31 cellular contexts compared by ENCODE assay signal in genomic region chr1:18147672-18148071, GRCh38.
DNase-seq lines count a peak whose midpoint lies in the region; TF ChIP-seq lines count a peak whose summit lies in the region.
"Had no signal": no experiment of that assay in that cellular context is flagged by ENCODE, and none has a peak within 500 bp of the region (broad histone marks: within the 10 kb centered on the region; RNA-seq: fewer than 3 reads in every experiment).

No MANE protein-coding gene starts in this region.

- H3K9me3 ChIP-seq in HEK293 (ENCODE audit: control insufficient read depth, insufficient read depth, low read depth, low read length), result no peaks in the 10 kb centered on the region
- H3K9me3 ChIP-seq: A549; BE2C; BLaER1; BLaER1 treated with 17β-estradiol and CSF1 and Interleukin-3, amounts not matched to agents 10 nM and 100 nM; Caco-2 had no signal

- DNase-seq in NCI-H1694 (lab: John Stamatoyannopoulos, UW) (peak; percentile 18), NCI-H1694 treated with DMSO at 0.1 percent for 48 hours (lab: John Stamatoyannopoulos, UW) (no peak), NCI-H2171 treated with DMSO at 0.1 percent for 48 hours (lab: John Stamatoyannopoulos, UW) (peak; percentile 22), NCI-H2171 (lab: John Stamatoyannopoulos, UW) (no peak), iPS-NIHi11 (ENCODE audit: low spot score) (no peak)
- DNase-seq: 8988T; ACHN; AML-193; BE2C; C1 segment of cervical spinal cord; Caco-2; Calu3; CD4-positive, alpha-beta memory T cell; CD4-positive, alpha-beta T cell; CD4-positive, CD25-positive, alpha-beta regulatory T cell; CD8-positive, alpha-beta memory T cell; CD8-positive, alpha-beta T cell; COR-L47; DMS 273 treated with DMSO at 0.1 percent for 48 hours; DMS153; DMS53; DMS79; DMS79 treated with DMSO at 0.1 percent for 48 hours; DND-41; EL had no signal

- POLR2A ChIA-PET in HEK293 (lab: Yijun Ruan, JAX), result interaction anchor here (0.6 kb wide), 1 partner anchor 8 kb away, joined by 3 read pairs; no protein-coding TSS in a partner anchor

- no peaks in the 10 kb centered on the region for H3K36me3 ChIP-seq in HEK293 (ENCODE audit: control insufficient read depth in 2 of 2, insufficient read depth in 1 of 2, low read length in 2 of 2)
- H3K36me3 ChIP-seq: BE2C; BLaER1; BLaER1 treated with 17β-estradiol and CSF1 and Interleukin-3, amounts not matched to agents 10 nM and 100 nM had no signal

- no peak for TF ChIP-seq CTCF in HEK293 (tag by site-specific recombination; IDR thresholded peaks at IDR 0.05)

- CTCF ChIA-PET in HEK293 (lab: Yijun Ruan, JAX), result interaction anchor here (0.6 kb wide), 1 partner anchor 1352 kb away, joined by 5 read pairs; no protein-coding TSS in a partner anchor

- no peak overlapping the region for H3K27ac ChIP-seq in HEK293 (ENCODE audit: extremely low read depth, low read depth, low read length)
- H3K27ac ChIP-seq: 22Rv1; A549; BLaER1; BLaER1 treated with 17β-estradiol and CSF1 and Interleukin-3, amounts not matched to agents 10 nM and 100 nM; C4-2B had no signal

- H3K4me1 ChIP-seq in HEK293 (ENCODE audit: control insufficient read depth, insufficient read depth, low read length), result no peaks in the 10 kb centered on the region
- H3K4me1 ChIP-seq: BLaER1; BLaER1 treated with 17β-estradiol and CSF1 and Interleukin-3, amounts not matched to agents 10 nM and 100 nM; Caco-2 had no signal

- no peak overlapping the region for H3K4me3 ChIP-seq in HEK293 (ENCODE audit: low read depth, low read length)
- H3K4me3 ChIP-seq: A549; BLaER1; BLaER1 treated with 17β-estradiol and CSF1 and Interleukin-3, amounts not matched to agents 10 nM and 100 nM had no signal

TF ChIP-seq in HEK293, 187 proteins besides CTCF, POLR2A, EP300 and RAD21:
- peak; percentile 83 for TF ChIP-seq ZFHX2 (tag by site-specific recombination; conservative IDR thresholded peaks at IDR 0.05)
- no peak for TF ChIP-seq ZSCAN16 (tag by site-specific recombination; IDR thresholded peaks at IDR 0.05)
- TF ChIP-seq EGR2 (tag by site-specific recombination; IDR thresholded peaks at IDR 0.05; ENCODE audit: low read depth), result peak; percentile 75
TF ChIP-seq in HEK293: peak in this region for 2.

Comparison
In these comparisons a context has a peak if more than half of its experiments do, and no peak if none do; other contexts are left out.
1. DNase-seq: peak in NCI-H1694 (single experiment) and NCI-H2171 treated with DMSO at 0.1 percent for 48 hours (single experiment); none in NCI-H1694 treated with DMSO at 0.1 percent for 48 hours (single experiment), NCI-H2171 (single experiment) and iPS-NIHi11 (single experiment).